In genomic region chr13:33846306-33847062, GRCh38 we compare ENCODE assay signal across 27 cellular contexts. TPM values are rescaled to one million over a fixed set of nuclear protein-coding genes. Genes with fewer than 3 reads are reported as not detected.
A peak's percentile ranks its signal among the peaks of the same experiment; 100 is the strongest.
DNase-seq lines count a peak whose midpoint lies in the region; ATAC-seq and TF ChIP-seq lines count a peak whose summit lies in the region.
"Had no signal": no experiment of that assay in that cellular context is flagged by ENCODE, and none has a peak within 500 bp of the region (broad histone marks: within the 10 kb centered on the region; RNA-seq: fewer than 3 reads in every experiment).

No MANE protein-coding gene starts in this region.

- peaks cover 30% of the 10 kb centered on the region for H3K36me3 Mint-ChIP-seq in Caco-2 (ENCODE audit: insufficient read depth, unreplicated experiment)

- peak; percentile 66 for ATAC-seq in GM18907 (IDR thresholded peaks at IDR 0.05; ENCODE audit: unreplicated experiment)
- peak; percentile 48 for ATAC-seq in HG02884 (IDR thresholded peaks at IDR 0.05; ENCODE audit: unreplicated experiment)
- ATAC-seq in GM21528 (IDR thresholded peaks at IDR 0.05; ENCODE audit: low FRiP score, unreplicated experiment): no peak
- no peak for ATAC-seq in GM18867 (IDR thresholded peaks at IDR 0.05; ENCODE audit: unreplicated experiment)
- no peak for ATAC-seq in HG03139 (IDR thresholded peaks at IDR 0.05; ENCODE audit: unreplicated experiment)
- ATAC-seq: activated CD4-positive, alpha-beta T cell treated with anti-CD3 and anti-CD28 coated beads for 36 hours; activated T-cell treated with anti-CD3 and anti-CD28 coated beads, Interleukin-2, amount 50 U/mL, for 4 hours; gastroesophageal sphincter; pancreas; stimulated activated naive CD8-positive, alpha-beta T cell treated with anti-CD3 and anti-CD28 coated beads, Interleukin-15, Interleukin-2, amounts not matched to agents 100 U/mL and 50 U/mL, for 24 hours had no signal

- no peaks in the 10 kb centered on the region for H3K27me3 Mint-ChIP-seq in Caco-2 (ENCODE audit: insufficient read depth, unreplicated experiment)
- H3K27me3 Mint-ChIP-seq: activated CD4-positive, alpha-beta T cell treated with anti-CD3 and anti-CD28 coated beads for 36 hours had no signal

- H3K9me3 ChIP-seq in Caco-2: no peaks in the 10 kb centered on the region
- H3K9me3 ChIP-seq: BE2C, esophagus squamous epithelium, gastroesophageal sphincter, pancreas, right atrium auricular region, SJSA1, thoracic aorta, vagina had no signal

- H3K36me3 ChIP-seq in Caco-2 (ENCODE audit: control insufficient read depth, insufficient read depth, low read length): peaks cover 4% of the 10 kb centered on the region
- H3K36me3 ChIP-seq: brain microvascular endothelial cell, pancreas, right atrium auricular region, thoracic aorta, vagina had no signal

- no peak for TF ChIP-seq CTCF in Caco-2 (IDR thresholded peaks at IDR 0.05; ENCODE audit: insufficient read depth in 1 of 2, low read depth in 1 of 2, low read length in 1 of 2, severe bottlenecking in 1 of 2, unreplicated experiment in 1 of 2)

- H3K4me1 ChIP-seq in Caco-2: peaks cover 22% of the 10 kb centered on the region
- H3K4me1 ChIP-seq: BE2C, esophagus squamous epithelium, gastroesophageal sphincter, pancreas, right atrium auricular region, SJSA1, vagina had no signal

- intact Hi-C loops in Caco-2 (cut with micrococcal nuclease; ENCODE audit: unreplicated experiment): no loop called here

- peak overlapping the region; percentile 44 for H3K27ac ChIP-seq in epithelial cell of prostate
- H3K27ac ChIP-seq: brain microvascular endothelial cell, esophagus squamous epithelium, gastroesophageal sphincter, pancreas, right atrium auricular region, SJSA1, thoracic aorta, vagina had no signal

- no peak overlapping the region for H3K4me3 ChIP-seq in Caco-2 (ENCODE audit: low read depth, low read length)
- H3K4me3 ChIP-seq: esophagus squamous epithelium, gastroesophageal sphincter, pancreas, right atrium auricular region, SJSA1, thoracic aorta, vagina had no signal

- POLR2A ChIA-PET in Caco-2 (lab: Charles Lee): no interaction called here

- CTCF ChIA-PET in Caco-2 (lab: Charles Lee): no interaction called here

- H3K9me3 Mint-ChIP-seq in Caco-2 (ENCODE audit: unreplicated experiment): no peaks in the 10 kb centered on the region
- H3K9me3 Mint-ChIP-seq: activated T-cell treated with anti-CD3 and anti-CD28 coated beads, Interleukin-2, amount 50 U/mL, for 4 hours had no signal

- H3K4me3 Mint-ChIP-seq in Caco-2 (ENCODE audit: unreplicated experiment): no peak overlapping the region
- H3K4me3 Mint-ChIP-seq: activated CD4-positive, alpha-beta T cell treated with anti-CD3 and anti-CD28 coated beads for 36 hours; activated T-cell treated with anti-CD3 and anti-CD28 coated beads, Interleukin-2, amount 50 U/mL, for 4 hours had no signal

- no peak overlapping the region for H3K27ac Mint-ChIP-seq in Caco-2 (ENCODE audit: unreplicated experiment)
- H3K27ac Mint-ChIP-seq: activated CD4-positive, alpha-beta T cell treated with anti-CD3 and anti-CD28 coated beads for 36 hours had no signal

- peaks cover 11% of the 10 kb centered on the region for H3K4me1 Mint-ChIP-seq in Caco-2 (ENCODE audit: low read depth, unreplicated experiment)
- H3K4me1 Mint-ChIP-seq: activated CD4-positive, alpha-beta T cell treated with anti-CD3 and anti-CD28 coated beads for 36 hours had no signal

- H3K27me3 ChIP-seq in Caco-2 (replicated peaks; ENCODE audit: control insufficient read depth, insufficient read depth, low read length): no peaks in the 10 kb centered on the region
- H3K27me3 ChIP-seq: BE2C, brain microvascular endothelial cell, esophagus squamous epithelium, gastroesophageal sphincter, pancreas, right atrium auricular region, SJSA1, vagina had no signal

- DNase-seq in Caco-2 (peak; percentile 2 to 70), epithelial cell of prostate (ENCODE audit: low read depth, low spot score) (no peak), iPS-NIHi11 (ENCODE audit: low spot score) (no peak)
- DNase-seq: activated CD4-positive, alpha-beta T cell treated with anti-CD3 and anti-CD28 coated beads for 36 hours; activated naive CD4-positive, alpha-beta T cell treated with Interleukin-2 at 50 U/mL for 16 hours; activated T-cell treated with anti-CD3 and anti-CD28 coated beads, Interleukin-2, amount 50 U/mL, for 4 hours; BE2C; brain microvascular endothelial cell; DND-41; effector memory CD4-positive, alpha-beta T cell; esophagus squamous epithelium; IMR-90; NCI-H1105; NCI-H1930; NCI-H226; pancreas; stimulated activated naive CD8-positive, alpha-beta T cell treated with anti-CD3 and anti-CD28 coated beads, Interleukin-15, Interleukin-2, amounts not matched to agents 100 U/mL and 50 U/mL, for 24 hours had no signal

- no TSS peak for BruUV-seq in Caco-2 (replicated peaks; lab: Mats Ljungman, UMichigan)

RNA-seq across cellular contexts. Expression of gene RFC3, which starts 28.5 kb away (rescaled TPM):
- total RNA-seq in Caco-2 (2022): 46.4 and 50.2 TPM in 2 replicates

Comparison
In these comparisons a context has a peak if more than half of its experiments do, and no peak if none do; other contexts are left out.
1. DNase-seq: peak in Caco-2 (2 of 2); none in epithelial cell of prostate (single experiment) and iPS-NIHi11 (single experiment).
2. ATAC-seq: peak in GM18907 (single experiment) and HG02884 (single experiment); none in GM21528 (single experiment), GM18867 (single experiment) and HG03139 (single experiment).